8 cellular contexts compared by ENCODE assay signal in genomic region chr3:137970914-137971831, GRCh38. TPM values are rescaled to one million over a fixed set of nuclear protein-coding genes. Genes with fewer than 3 reads are reported as not detected.
DNase-seq lines count a peak whose midpoint lies in the region; ATAC-seq and TF ChIP-seq lines count a peak whose summit lies in the region.

No MANE protein-coding gene starts in this region.

- H3K9me3 Mint-ChIP-seq in activated CD4-positive, alpha-beta T cell treated with anti-CD3 and anti-CD28 coated beads, Interleukin-2, amount 10 ng/mL, durations not matched to agents 7 days and 5 days: no peaks in the 10 kb centered on the region

- no peak overlapping the region for H3K27ac Mint-ChIP-seq in activated CD4-positive, alpha-beta T cell treated with anti-CD3 and anti-CD28 coated beads, Interleukin-2, amount 10 ng/mL, durations not matched to agents 7 days and 5 days

- CTCF ChIA-PET in activated CD4-positive, alpha-beta T cell treated with anti-CD3 and anti-CD28 coated beads, Interleukin-2, amount 10 ng/mL, durations not matched to agents 7 days and 5 days (lab: Charles Lee): interaction anchor here (0.9 to 1.7 kb wide), 2 partner anchors 9 to 865 kb away, joined by 3 to 4 read pairs; no protein-coding TSS in a partner anchor

- DNase-seq in GM19240 (ENCODE audit: insufficient read length, low spot score) (peak; percentile 49), NCI-H524 (lab: John Stamatoyannopoulos, UW) (peak; percentile 75 to 87), lung microvascular endothelial cell (ENCODE audit: low read depth in 2 of 2) (peak; percentile 61 to 63)
- DNase-seq in activated CD4-positive, alpha-beta T cell treated with anti-CD3 and anti-CD28 coated beads, Interleukin-2, amount 10 ng/mL, durations not matched to agents 7 days and 5 days: peak; percentile 65
- peak; percentile 22 for DNase-seq in effector CD4-positive, alpha-beta T cell
- peak; percentile 37 to 57 for DNase-seq in stimulated activated CD8-positive, alpha-beta memory T cell treated with anti-CD3 and anti-CD28 coated beads, Interleukin-2, amount 100 ng/mL, for 48 hours (ENCODE audit: low read depth in 2 of 2)

- H3K4me1 Mint-ChIP-seq in activated CD4-positive, alpha-beta T cell treated with anti-CD3 and anti-CD28 coated beads, Interleukin-2, amount 10 ng/mL, durations not matched to agents 7 days and 5 days: no peaks in the 10 kb centered on the region

- ATAC-seq in HG03378 (IDR thresholded peaks at IDR 0.05; ENCODE audit: unreplicated experiment): peak; percentile 85

- peaks cover 11% of the 10 kb centered on the region for H3K27me3 Mint-ChIP-seq in activated CD4-positive, alpha-beta T cell treated with anti-CD3 and anti-CD28 coated beads, Interleukin-2, amount 10 ng/mL, durations not matched to agents 7 days and 5 days

- POLR2A ChIA-PET in activated CD4-positive, alpha-beta T cell treated with anti-CD3 and anti-CD28 coated beads, Interleukin-2, amount 10 ng/mL, durations not matched to agents 7 days and 5 days (lab: Charles Lee): no interaction called here

- TF ChIP-seq CTCF in C4-2B (conservative IDR thresholded peaks at IDR 0.05): peak; percentile 98

- no peak overlapping the region for H3K4me3 Mint-ChIP-seq in activated CD4-positive, alpha-beta T cell treated with anti-CD3 and anti-CD28 coated beads, Interleukin-2, amount 10 ng/mL, durations not matched to agents 7 days and 5 days

- no peak overlapping the region for H3K27ac ChIP-seq in C4-2B

- H3K36me3 Mint-ChIP-seq in activated CD4-positive, alpha-beta T cell treated with anti-CD3 and anti-CD28 coated beads, Interleukin-2, amount 10 ng/mL, durations not matched to agents 7 days and 5 days (ENCODE audit: low read depth): no peaks in the 10 kb centered on the region

RNA-seq across cellular contexts. Expression of gene CLDN18, which starts 38.8 kb away (rescaled TPM):
- total RNA-seq in activated CD4-positive, alpha-beta T cell treated with anti-CD3 and anti-CD28 coated beads, Interleukin-2, amount 10 ng/mL, durations not matched to agents 7 days and 5 days: not detected
- total RNA-seq in lung microvascular endothelial cell: not detected in 2 replicates

Comparison
In these comparisons a context has a peak if more than half of its experiments do, and no peak if none do; other contexts are left out.
1. DNase-seq: peak in every context shown above with its lines; median percentile 81 in NCI-H524; 65 in activated CD4-positive, alpha-beta T cell treated with anti-CD3 and anti-CD28 coated beads, Interleukin-2, amount 10 ng/mL, durations not matched to agents 7 days and 5 days; 62 in lung microvascular endothelial cell; 49 in GM19240; 47 in stimulated activated CD8-positive, alpha-beta memory T cell treated with anti-CD3 and anti-CD28 coated beads, Interleukin-2, amount 100 ng/mL, for 48 hours; 22 in effector CD4-positive, alpha-beta T cell.